14 cellular contexts compared by ENCODE assay signal in genomic region chr22:26713823-26714449, GRCh38. TPM values are rescaled to one million over a fixed set of nuclear protein-coding genes. Genes with fewer than 3 reads are reported as not detected.
DNase-seq lines count a peak whose midpoint lies in the region; ATAC-seq and TF ChIP-seq lines count a peak whose summit lies in the region.
"Had no signal": no experiment of that assay in that cellular context is flagged by ENCODE, and none has a peak within 500 bp of the region (broad histone marks: within the 10 kb centered on the region; RNA-seq: fewer than 3 reads in every experiment).

No MANE protein-coding gene starts in this region.

- DNase-seq in ELR (ENCODE audit: low read depth) (peak; percentile 89), fibroblast of the aortic adventitia (ENCODE audit: low read depth) (peak; percentile 79), osteocyte (ENCODE audit: extremely low spot score, unreplicated experiment) (no peak), NCI-H187 treated with DMSO at 0.1 percent for 48 hours (lab: John Stamatoyannopoulos, UW) (no peak), SIG-M5 treated with dmso at 0.1 percent for 504 hours (lab: John Stamatoyannopoulos, UW; ENCODE audit: unreplicated experiment) (no peak), left lobe of liver (ENCODE audit: low spot score) (no peak)
- DNase-seq: activated CD4-positive, alpha-beta T cell treated with anti-CD3 and anti-CD28 coated beads for 1 hour; activated naive CD8-positive, alpha-beta T cell treated with anti-CD3 and anti-CD28 coated beads, Interleukin-2, amount 50 U/mL, for 24 hours; effector CD4-positive, alpha-beta T cell; GOT3; NCI-H2171 treated with DMSO at 0.1 percent for 48 hours had no signal

- no peak overlapping the region for H3K4me3 Mint-ChIP-seq in osteocyte (ENCODE audit: unreplicated experiment)
- H3K4me3 Mint-ChIP-seq: activated naive CD8-positive, alpha-beta T cell treated with anti-CD3 and anti-CD28 coated beads, Interleukin-2, amount 50 U/mL, for 24 hours had no signal

- TF ChIP-seq CTCF in fibroblast of the aortic adventitia (IDR thresholded peaks at IDR 0.05; ENCODE audit: insufficient read depth, low read length) (no peak), osteocyte (IDR thresholded peaks at IDR 0.05) (no peak)

- peaks cover 2% of the 10 kb centered on the region for H3K36me3 Mint-ChIP-seq in osteocyte (ENCODE audit: unreplicated experiment)

- H3K4me3 ChIP-seq in fibroblast of the aortic adventitia (ENCODE audit: low read depth, low read length) = peak overlapping the region; percentile 38
- H3K4me3 ChIP-seq: tibial artery had no signal

- no peaks in the 10 kb centered on the region for H3K9me3 Mint-ChIP-seq in osteocyte (ENCODE audit: unreplicated experiment)
- H3K9me3 Mint-ChIP-seq: activated naive CD8-positive, alpha-beta T cell treated with anti-CD3 and anti-CD28 coated beads, Interleukin-2, amount 50 U/mL, for 24 hours had no signal

- TF ChIP-seq POLR2A in GM18505 (IDR thresholded peaks at IDR 0.05; ENCODE audit: borderline replicate concordance, extremely low read depth, insufficient read depth, insufficient read length) = no peak

- peak; percentile 55 for ATAC-seq in SK-N-SH treated with all-trans-retinoic acid at 6 μM for 48 hours
- no peak for ATAC-seq in GM18505 (IDR thresholded peaks at IDR 0.05; ENCODE audit: unreplicated experiment)
- ATAC-seq in left lobe of liver = no peak
- ATAC-seq: activated naive CD8-positive, alpha-beta T cell treated with anti-CD3 and anti-CD28 coated beads, Interleukin-2, amount 50 U/mL, for 24 hours had no signal

- peak overlapping the region; percentile 71 for H3K27ac Mint-ChIP-seq in osteocyte (ENCODE audit: unreplicated experiment)
- H3K27ac Mint-ChIP-seq: activated naive CD8-positive, alpha-beta T cell treated with anti-CD3 and anti-CD28 coated beads, Interleukin-2, amount 50 U/mL, for 24 hours had no signal

- H3K27me3 Mint-ChIP-seq in osteocyte (ENCODE audit: unreplicated experiment) = no peaks in the 10 kb centered on the region
- H3K27me3 Mint-ChIP-seq: activated naive CD8-positive, alpha-beta T cell treated with anti-CD3 and anti-CD28 coated beads, Interleukin-2, amount 50 U/mL, for 24 hours had no signal

- H3K4me1 Mint-ChIP-seq in osteocyte (ENCODE audit: unreplicated experiment) = peaks cover 53% of the 10 kb centered on the region

TF ChIP-seq in SK-N-SH treated with all-trans-retinoic acid at 6 μM for 48 hours, 23 proteins besides CTCF, POLR2A, EP300 and RAD21:
- no peak for TF ChIP-seq PPARA (CRISPR knock-in tag; IDR thresholded peaks at IDR 0.05; ENCODE audit: borderline replicate concordance)
- TF ChIP-seq ZFP30 (CRISPR knock-in tag; IDR thresholded peaks at IDR 0.05) = no peak
- TF ChIP-seq ZNF8 (CRISPR knock-in tag; IDR thresholded peaks at IDR 0.05) = no peak
- TF ChIP-seq ISL1 (CRISPR knock-in tag; IDR thresholded peaks at IDR 0.05) = no peak
- no peak for TF ChIP-seq ZNF70 (CRISPR knock-in tag; IDR thresholded peaks at IDR 0.05)
- no peak for TF ChIP-seq ZC3H10 (CRISPR knock-in tag; IDR thresholded peaks at IDR 0.05)
- TF ChIP-seq ZFP3 (CRISPR knock-in tag; IDR thresholded peaks at IDR 0.05) = no peak
- TF ChIP-seq TSHZ2 (CRISPR knock-in tag; IDR thresholded peaks at IDR 0.05) = no peak

RNA-seq across cellular contexts. Expression of gene MIAT, which starts 56.5 kb away (rescaled TPM):
- total RNA-seq in fibroblast of the aortic adventitia (ENCODE audit: low replicate concordance) = 0.72 and 2.0 TPM in 2 replicates
- total RNA-seq in osteocyte = 1.9 and 3.3 TPM in 2 replicates
- total RNA-seq in left lobe of liver = 0.60 TPM

Comparison
In these comparisons a context has a peak if more than half of its experiments do, and no peak if none do; other contexts are left out.
1. DNase-seq: peak in ELR (single experiment) and fibroblast of the aortic adventitia (single experiment); none in osteocyte (single experiment), NCI-H187 treated with DMSO at 0.1 percent for 48 hours (single experiment), SIG-M5 treated with dmso at 0.1 percent for 504 hours (single experiment) and left lobe of liver (single experiment).